Comparison of ENCODE assay signal across 13 cellular contexts in the genomic region with DNA sequence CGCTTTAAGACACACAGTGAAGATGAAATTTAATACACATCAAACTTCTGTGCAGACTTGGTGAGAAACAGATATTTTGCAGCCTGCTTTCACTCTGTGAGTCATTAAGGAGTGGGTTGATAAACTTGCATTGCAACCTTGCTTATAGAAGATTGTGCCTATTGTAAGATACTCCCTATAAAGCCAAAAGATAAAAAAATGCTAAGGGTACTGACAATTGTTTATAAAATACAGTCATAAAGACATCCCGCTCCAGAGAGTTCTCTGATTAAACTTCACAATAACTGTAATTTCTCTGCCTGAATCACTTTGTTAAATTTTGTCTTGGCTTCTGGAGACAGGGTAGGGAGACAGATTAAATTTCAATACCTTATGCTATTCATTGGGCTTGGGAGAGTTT. TPM values are rescaled to one million over a fixed set of nuclear protein-coding genes. Genes with fewer than 3 reads are reported as not detected.
DNase-seq lines count a peak whose midpoint lies in the region; ATAC-seq and TF ChIP-seq lines count a peak whose summit lies in the region.
"Had no signal": no experiment of that assay in that cellular context is flagged by ENCODE, and none has a peak within 500 bp of the region (broad histone marks: within the 10 kb centered on the region; RNA-seq: fewer than 3 reads in every experiment).

No MANE protein-coding gene starts in this region.

- peak overlapping the region; percentile 52; the same call in 1 of the 2 replicates for H3K27ac ChIP-seq in GM23338 (ENCODE audit: low read depth)

- peaks cover 44% of the 10 kb centered on the region for H3K4me1 ChIP-seq in GM23338 (ENCODE audit: insufficient read depth)

- H3K36me3 Mint-ChIP-seq in GM23338 (ENCODE audit: low read depth), result peaks cover 23% of the 10 kb centered on the region; the same call in 2 of the 3 replicates
- H3K36me3 Mint-ChIP-seq: activated naive CD4-positive, alpha-beta T cell treated with anti-CD3 and anti-CD28 coated beads, Interleukin-2, amount 50 U/mL, for 72 hours; natural killer cell treated with Interleukin-12 subunit alpha and Interleukin-12 subunit beta and Interleukin-15 and Interleukin-18, amount 100 ng/mL, for 72 hours had no signal

- H4K20me1 ChIP-seq in GM23338 (replicated peaks; ENCODE audit: insufficient read depth), result no peaks in the 10 kb centered on the region

- H3K9me2 ChIP-seq in GM23338 (ENCODE audit: insufficient read depth), result no peaks in the 10 kb centered on the region

- peaks cover 5% of the 10 kb centered on the region for H3K27me3 Mint-ChIP-seq in GM23338 (ENCODE audit: insufficient read depth, low read depth, poor library complexity)
- H3K27me3 Mint-ChIP-seq: natural killer cell treated with Interleukin-12 subunit alpha and Interleukin-12 subunit beta and Interleukin-15 and Interleukin-18, amount 100 ng/mL, for 72 hours had no signal

- no peak for ATAC-seq in GM23338
- ATAC-seq: activated naive CD4-positive, alpha-beta T cell treated with anti-CD3 and anti-CD28 coated beads, Interleukin-2, amount 50 U/mL, for 72 hours; natural killer cell treated with Interleukin-12 subunit alpha and Interleukin-12 subunit beta and Interleukin-15 and Interleukin-18, amount 100 ng/mL, for 72 hours had no signal

- H3K9me3 Mint-ChIP-seq in GM23338, result peaks cover 6% of the 10 kb centered on the region; the same call in 2 of the 3 replicates
- H3K9me3 Mint-ChIP-seq: activated naive CD4-positive, alpha-beta T cell treated with anti-CD3 and anti-CD28 coated beads, Interleukin-2, amount 50 U/mL, for 72 hours; natural killer cell treated with Interleukin-12 subunit alpha and Interleukin-12 subunit beta and Interleukin-15 and Interleukin-18, amount 100 ng/mL, for 72 hours had no signal

- peaks cover 56% of the 10 kb centered on the region for H3K4me1 Mint-ChIP-seq in GM23338

- no peak overlapping the region for H2AFZ ChIP-seq in GM23338

- peak overlapping the region; percentile 7; the same call in 1 of the 3 replicates for H3K4me3 Mint-ChIP-seq in GM23338
- H3K4me3 Mint-ChIP-seq: natural killer cell treated with Interleukin-12 subunit alpha and Interleukin-12 subunit beta and Interleukin-15 and Interleukin-18, amount 100 ng/mL, for 72 hours had no signal

- H3K4me3 ChIP-seq in GM23338 (no peak overlapping the region), cardiac fibroblast (replicated peaks in 1 of 2; ENCODE audit: low read depth in 2 of 2, low read length in 2 of 2) (no peak overlapping the region)

- peaks cover 97% of the 10 kb centered on the region for H3K79me2 ChIP-seq in GM23338 (replicated peaks; ENCODE audit: insufficient read depth)

- peak overlapping the region; percentile 89 for H3K27ac Mint-ChIP-seq in GM23338
- H3K27ac Mint-ChIP-seq: activated naive CD4-positive, alpha-beta T cell treated with anti-CD3 and anti-CD28 coated beads, Interleukin-2, amount 50 U/mL, for 72 hours; natural killer cell treated with Interleukin-12 subunit alpha and Interleukin-12 subunit beta and Interleukin-15 and Interleukin-18, amount 100 ng/mL, for 72 hours had no signal

- DNase-seq in GM23338 (ENCODE audit: low spot score), result no peak
- DNase-seq in NCI-H69 (lab: John Stamatoyannopoulos, UW), result peak; percentile 28
- DNase-seq in cardiac fibroblast (ENCODE audit: low read depth in 2 of 2), result peak; percentile 41 to 59
- DNase-seq in non-pigmented ciliary epithelial cell (ENCODE audit: low read depth), result peak; percentile 62
- no peak for DNase-seq in NCI-H2107 (lab: John Stamatoyannopoulos, UW)
- DNase-seq in D341Med (ENCODE audit: low spot score), result no peak
- no peak for DNase-seq in RPMI8226
- no peak for DNase-seq in superior temporal gyrus (ENCODE audit: extremely low spot score)
- DNase-seq: cortex of kidney, NCI-H2081, small intestine had no signal

- TF ChIP-seq CTCF in GM23338 (conservative IDR thresholded peaks at IDR 0.05; ENCODE audit: low read depth in 2 of 2) (no peak), cardiac fibroblast (IDR thresholded peaks at IDR 0.05; ENCODE audit: low read depth, low read length) (no peak)

- H3K27me3 ChIP-seq in GM23338 (ENCODE audit: insufficient read depth), result no peaks in the 10 kb centered on the region

- no peaks in the 10 kb centered on the region for H3K36me3 ChIP-seq in GM23338 (ENCODE audit: insufficient read depth)

- H3F3A ChIP-seq in GM23338 (replicated peaks; ENCODE audit: low read depth), result no peaks in the 10 kb centered on the region

- H3K4me2 ChIP-seq in GM23338, result peak overlapping the region; percentile 10

TF ChIP-seq in GM23338, 12 proteins besides CTCF, POLR2A, EP300 and RAD21 (continues in another document):
- TF ChIP-seq, protein P1, sequence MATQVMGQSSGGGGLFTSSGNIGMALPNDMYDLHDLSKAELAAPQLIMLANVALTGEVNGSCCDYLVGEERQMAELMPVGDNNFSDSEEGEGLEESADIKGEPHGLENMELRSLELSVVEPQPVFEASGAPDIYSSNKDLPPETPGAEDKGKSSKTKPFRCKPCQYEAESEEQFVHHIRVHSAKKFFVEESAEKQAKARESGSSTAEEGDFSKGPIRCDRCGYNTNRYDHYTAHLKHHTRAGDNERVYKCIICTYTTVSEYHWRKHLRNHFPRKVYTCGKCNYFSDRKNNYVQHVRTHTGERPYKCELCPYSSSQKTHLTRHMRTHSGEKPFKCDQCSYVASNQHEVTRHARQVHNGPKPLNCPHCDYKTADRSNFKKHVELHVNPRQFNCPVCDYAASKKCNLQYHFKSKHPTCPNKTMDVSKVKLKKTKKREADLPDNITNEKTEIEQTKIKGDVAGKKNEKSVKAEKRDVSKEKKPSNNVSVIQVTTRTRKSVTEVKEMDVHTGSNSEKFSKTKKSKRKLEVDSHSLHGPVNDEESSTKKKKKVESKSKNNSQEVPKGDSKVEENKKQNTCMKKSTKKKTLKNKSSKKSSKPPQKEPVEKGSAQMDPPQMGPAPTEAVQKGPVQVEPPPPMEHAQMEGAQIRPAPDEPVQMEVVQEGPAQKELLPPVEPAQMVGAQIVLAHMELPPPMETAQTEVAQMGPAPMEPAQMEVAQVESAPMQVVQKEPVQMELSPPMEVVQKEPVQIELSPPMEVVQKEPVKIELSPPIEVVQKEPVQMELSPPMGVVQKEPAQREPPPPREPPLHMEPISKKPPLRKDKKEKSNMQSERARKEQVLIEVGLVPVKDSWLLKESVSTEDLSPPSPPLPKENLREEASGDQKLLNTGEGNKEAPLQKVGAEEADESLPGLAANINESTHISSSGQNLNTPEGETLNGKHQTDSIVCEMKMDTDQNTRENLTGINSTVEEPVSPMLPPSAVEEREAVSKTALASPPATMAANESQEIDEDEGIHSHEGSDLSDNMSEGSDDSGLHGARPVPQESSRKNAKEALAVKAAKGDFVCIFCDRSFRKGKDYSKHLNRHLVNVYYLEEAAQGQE (IDR thresholded peaks at IDR 0.05; ENCODE audit: unreplicated experiment), result no peak
- TF ChIP-seq, protein P2, sequence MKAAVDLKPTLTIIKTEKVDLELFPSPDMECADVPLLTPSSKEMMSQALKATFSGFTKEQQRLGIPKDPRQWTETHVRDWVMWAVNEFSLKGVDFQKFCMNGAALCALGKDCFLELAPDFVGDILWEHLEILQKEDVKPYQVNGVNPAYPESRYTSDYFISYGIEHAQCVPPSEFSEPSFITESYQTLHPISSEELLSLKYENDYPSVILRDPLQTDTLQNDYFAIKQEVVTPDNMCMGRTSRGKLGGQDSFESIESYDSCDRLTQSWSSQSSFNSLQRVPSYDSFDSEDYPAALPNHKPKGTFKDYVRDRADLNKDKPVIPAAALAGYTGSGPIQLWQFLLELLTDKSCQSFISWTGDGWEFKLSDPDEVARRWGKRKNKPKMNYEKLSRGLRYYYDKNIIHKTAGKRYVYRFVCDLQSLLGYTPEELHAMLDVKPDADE (IDR thresholded peaks at IDR 0.05), result no peak

RNA-seq across cellular contexts. Expression of a gene that starts 49.1 kb away (rescaled TPM):
- total RNA-seq in GM23338 (2014; rRNA removed; shearing (Covaris generic)), result 64.2 and 72.2 TPM in 2 replicates
- 28.9 and 31.8 TPM in 2 replicates for polyA plus RNA-seq in GM23338 (2016; fragmentation: Nextera tagmentation; extraction: Ambion mirVana)

Comparison
In these comparisons a context has a peak if more than half of its experiments do, and no peak if none do; other contexts are left out.
1. DNase-seq: peak in NCI-H69 (single experiment), cardiac fibroblast (2 of 2) and non-pigmented ciliary epithelial cell (single experiment); none in GM23338 (single experiment), NCI-H2107 (single experiment), D341Med (single experiment), RPMI8226 (single experiment) and superior temporal gyrus (single experiment).